ENCODE assay signal across 37 cellular contexts in genomic region chr5:67502951-67503350, GRCh38.
"Had no signal": no experiment of that assay in that cellular context is flagged by ENCODE, and none has a peak within 500 bp of the region (broad histone marks: within the 10 kb centered on the region; RNA-seq: fewer than 3 reads in every experiment).

No MANE protein-coding gene starts in this region.

- ATAC-seq: activated CD8-positive, alpha-beta T cell treated with anti-CD3 and anti-CD28 coated beads for 36 hours; activated naive CD8-positive, alpha-beta T cell treated with anti-CD3 and anti-CD28 coated beads, Interleukin-2, amount 50 U/mL, for 24 hours; activated T-cell treated with anti-CD3 and anti-CD28 coated beads, Interleukin-2, amount 50 U/mL, for 4 hours; activated T-cell treated with anti-CD3 and anti-CD28 coated beads, Interleukin-2, amount 50 U/mL, for 72 hours; activated T-helper 17 cell treated with anti-CD3 and anti-CD28 coated beads, Interleukin-2, amount 50 U/mL, for 72 hours had no signal

- H3K36me3 Mint-ChIP-seq: activated CD4-positive, alpha-beta memory T cell treated with anti-CD3 and anti-CD28 coated beads for 36 hours; activated naive CD4-positive, alpha-beta T cell treated with anti-CD3 and anti-CD28 coated beads, Interleukin-2, amount 10 ng/mL, durations not matched to agents 7 days and 5 days had no signal

- H3K27ac ChIP-seq: ascending aorta, cardiac muscle cell, VCaP had no signal

- H3K4me3 Mint-ChIP-seq: activated B cell treated with CpG ODN at 0.5 μM for 24 hours; activated CD4-positive, alpha-beta memory T cell treated with anti-CD3 and anti-CD28 coated beads for 36 hours; activated CD4-positive, alpha-beta T cell treated with anti-CD3 and anti-CD28 coated beads, Interleukin-2, amount 10 ng/mL, durations not matched to agents 24 days and 14 days; activated CD8-positive, alpha-beta T cell treated with anti-CD3 and anti-CD28 coated beads for 36 hours; activated naive CD4-positive, alpha-beta T cell treated with anti-CD3 and anti-CD28 coated beads, Interleukin-2, amount 10 ng/mL, durations not matched to agents 7 days and 5 days; activated naive CD4-positive, alpha-beta T cell treated with anti-CD3 and anti-CD28 coated beads, Interleukin-2, amount 50 U/mL, for 24 hours; activated naive CD8-positive, alpha-beta T cell; activated naive CD8-positive, alpha-beta T cell treated with anti-CD3 and anti-CD28 coated beads, Interleukin-2, amount 10 ng/mL, durations not matched to agents 7 days and 5 days; activated naive CD8-positive, alpha-beta T cell treated with anti-CD3 and anti-CD28 coated beads, Interleukin-2, amount 50 U/mL, for 24 hours; activated T-cell treated with anti-CD3 and anti-CD28 coated beads, Interleukin-2, amount 50 U/mL, for 4 hours; activated T-cell treated with anti-CD3 and anti-CD28 coated beads, Interleukin-2, amount 50 U/mL, for 72 hours; activated T-helper 1 cell treated with anti-CD3 and anti-CD28 coated beads, Interleukin-12 subunit alpha, Interleukin-12 subunit beta, Interleukin-2, Interleukin-4 antibody, amounts not matched to agents 30 ng/mL and 10 ng/mL and 1 ng/mL, durations not matched to agents 14 hours and 24 hours and 36 hours; activated T-helper 17 cell treated with anti-CD3 and anti-CD28 coated beads, Interleukin-2, amount 50 U/mL, for 72 hours; brain; central memory CD8-positive, alpha-beta T cell; T-helper 1 cell treated with Interleukin-12 subunit alpha and Interleukin-12 subunit beta and Interleukin-4 antibody, amounts not matched to agents 30 μg/mL and 1 μg/mL, for 36 hours; T-helper 2 cell treated with Interferon-gamma antibody and Interleukin-4, amounts not matched to agents 5 μg/mL and 100 μg/mL, for 36 hours had no signal

- H3K27me3 Mint-ChIP-seq: activated CD4-positive, alpha-beta memory T cell treated with anti-CD3 and anti-CD28 coated beads for 36 hours; activated CD8-positive, alpha-beta T cell treated with anti-CD3 and anti-CD28 coated beads for 36 hours; activated naive CD4-positive, alpha-beta T cell treated with anti-CD3 and anti-CD28 coated beads, Interleukin-2, amount 50 U/mL, for 24 hours; activated naive CD8-positive, alpha-beta T cell; activated naive CD8-positive, alpha-beta T cell treated with anti-CD3 and anti-CD28 coated beads, Interleukin-2, amount 10 ng/mL, durations not matched to agents 7 days and 5 days; central memory CD8-positive, alpha-beta T cell had no signal

- H3K36me3 ChIP-seq: ascending aorta, cardiac muscle cell had no signal

- H3K4me1 Mint-ChIP-seq: activated B cell treated with CpG ODN at 0.5 μM for 24 hours; activated naive CD4-positive, alpha-beta T cell treated with anti-CD3 and anti-CD28 coated beads, Interleukin-2, amount 10 ng/mL, durations not matched to agents 7 days and 5 days; activated naive CD4-positive, alpha-beta T cell treated with anti-CD3 and anti-CD28 coated beads, Interleukin-2, amount 50 U/mL, for 24 hours; activated naive CD8-positive, alpha-beta T cell treated with anti-CD3 and anti-CD28 coated beads, Interleukin-2, amount 10 ng/mL, durations not matched to agents 7 days and 5 days; activated naive CD8-positive, alpha-beta T cell treated with anti-CD3 and anti-CD28 coated beads, Interleukin-2, amount 50 U/mL, for 24 hours; activated T-helper 17 cell treated with anti-CD3 and anti-CD28 coated beads, Interleukin-2, amount 50 U/mL, for 72 hours; brain; central memory CD8-positive, alpha-beta T cell had no signal

- H3K27me3 ChIP-seq: ascending aorta, cardiac muscle cell had no signal

- H3K4me3 ChIP-seq: ascending aorta, cardiac muscle cell had no signal

- FAIRE-seq: bronchial epithelial cell, TTC549 had no signal

- DNase-seq: activated B cell treated with CpG ODN at 0.5 μM for 24 hours; activated CD4-positive, alpha-beta memory T cell treated with anti-CD3 and anti-CD28 coated beads for 36 hours; activated CD4-positive, alpha-beta T cell treated with anti-CD3 and anti-CD28 coated beads for 4 hours; activated CD4-positive, alpha-beta T cell treated with anti-CD3 and anti-CD28 coated beads, Interleukin-2, amount 10 ng/mL, durations not matched to agents 24 days and 14 days; activated CD4-positive, alpha-beta T cell treated with anti-CD3 and anti-CD28 coated beads, Interleukin-2, amount 50 U/mL, for 1 hour; activated CD4-positive, alpha-beta T cell treated with anti-CD3 and anti-CD28 coated beads, Interleukin-2, amount 50 U/mL, for 4 hours; activated CD4-positive, CD25-positive, alpha-beta regulatory T cell treated with anti-CD3 and anti-CD28 coated beads, Interleukin-2, amount 50 U/mL, for 72 hours; activated CD8-positive, alpha-beta memory T cell treated with anti-CD3 and anti-CD28 coated beads, Interleukin-2, amount 50 U/mL, for 4 hours; activated CD8-positive, alpha-beta T cell treated with anti-CD3 and anti-CD28 coated beads for 36 hours; activated effector memory CD4-positive, alpha-beta T cell treated with anti-CD3 and anti-CD28 coated beads, Interleukin-2, amount 50 U/mL, for 16 hours; activated gamma-delta T cell treated with Interleukin-2 at 50 U/mL for 16 hours; activated naive CD4-positive, alpha-beta T cell; activated naive CD4-positive, alpha-beta T cell treated with anti-CD3 and anti-CD28 coated beads, Interleukin-2, amount 10 ng/mL, durations not matched to agents 7 days and 5 days; activated naive CD8-positive, alpha-beta T cell treated with anti-CD3 and anti-CD28 coated beads, Interleukin-2, amount 10 ng/mL, durations not matched to agents 7 days and 5 days; activated naive CD8-positive, alpha-beta T cell treated with anti-CD3 and anti-CD28 coated beads, Interleukin-2, amount 50 U/mL, for 24 hours; activated T-cell treated with anti-CD3 and anti-CD28 coated beads for 4 hours; activated T-cell treated with anti-CD3 and anti-CD28 coated beads, Interleukin-2, amount 50 U/mL, for 1 hour; activated T-cell treated with anti-CD3 and anti-CD28 coated beads, Interleukin-2, amount 50 U/mL, for 4 hours; activated T-cell treated with anti-CD3 and anti-CD28 coated beads, Interleukin-2, amount 50 U/mL, for 72 hours; amygdala; anterior cingulate cortex; T-helper 1 cell; T-helper 2 cell; T-helper 9 cell had no signal

- H3K27ac Mint-ChIP-seq: activated B cell treated with CpG ODN at 0.5 μM for 24 hours; activated CD4-positive, alpha-beta memory T cell treated with anti-CD3 and anti-CD28 coated beads for 36 hours; activated CD4-positive, alpha-beta T cell treated with anti-CD3 and anti-CD28 coated beads, Interleukin-2, amount 10 ng/mL, durations not matched to agents 24 days and 14 days; activated CD8-positive, alpha-beta T cell treated with anti-CD3 and anti-CD28 coated beads for 36 hours; activated naive CD4-positive, alpha-beta T cell treated with anti-CD3 and anti-CD28 coated beads, Interleukin-2, amount 10 ng/mL, durations not matched to agents 7 days and 5 days; activated naive CD4-positive, alpha-beta T cell treated with anti-CD3 and anti-CD28 coated beads, Interleukin-2, amount 50 U/mL, for 24 hours; activated naive CD8-positive, alpha-beta T cell; activated naive CD8-positive, alpha-beta T cell treated with anti-CD3 and anti-CD28 coated beads, Interleukin-2, amount 10 ng/mL, durations not matched to agents 7 days and 5 days; activated naive CD8-positive, alpha-beta T cell treated with anti-CD3 and anti-CD28 coated beads, Interleukin-2, amount 50 U/mL, for 24 hours; activated T-cell treated with anti-CD3 and anti-CD28 coated beads, Interleukin-2, amount 50 U/mL, for 72 hours; activated T-helper 1 cell treated with anti-CD3 and anti-CD28 coated beads, Interleukin-12 subunit alpha, Interleukin-12 subunit beta, Interleukin-2, Interleukin-4 antibody, amounts not matched to agents 30 ng/mL and 10 ng/mL and 1 ng/mL, durations not matched to agents 14 hours and 24 hours and 36 hours; activated T-helper 17 cell treated with anti-CD3 and anti-CD28 coated beads, Interleukin-2, amount 50 U/mL, for 72 hours; brain; T-helper 1 cell treated with Interleukin-12 subunit alpha and Interleukin-12 subunit beta and Interleukin-4 antibody, amounts not matched to agents 30 μg/mL and 1 μg/mL, for 36 hours; T-helper 2 cell treated with Interferon-gamma antibody and Interleukin-4, amounts not matched to agents 5 μg/mL and 100 μg/mL, for 36 hours had no signal

- H3K4me1 ChIP-seq: ascending aorta had no signal
